ENCODE assay signal across 21 cellular contexts in genomic region chr17:18877104-18877503, GRCh38. TPM values are rescaled to one million over a fixed set of nuclear protein-coding genes. Genes with fewer than 3 reads are reported as not detected.
DNase-seq lines count a peak whose midpoint lies in the region; ATAC-seq and TF ChIP-seq lines count a peak whose summit lies in the region.
"Had no signal": no experiment of that assay in that cellular context is flagged by ENCODE, and none has a peak within 500 bp of the region (broad histone marks: within the 10 kb centered on the region; RNA-seq: fewer than 3 reads in every experiment).

No MANE protein-coding gene starts in this region.

- peaks cover 15% of the 10 kb centered on the region for H3K4me1 Mint-ChIP-seq in Caco-2 (ENCODE audit: low read depth, unreplicated experiment)
- H3K4me1 Mint-ChIP-seq in memory B cell: no peaks in the 10 kb centered on the region
- H3K4me1 Mint-ChIP-seq: H9 had no signal

- intact Hi-C loops in Caco-2 (cut with micrococcal nuclease; ENCODE audit: unreplicated experiment): no loop called here
- intact Hi-C loops in posterior vena cava (cut with DNase I): no loop called here
- intact Hi-C loops in spleen (cut with DNase I; ENCODE audit: low total_unique reads): no loop called here

- no peaks in the 10 kb centered on the region for H3K27me3 ChIP-seq in Caco-2 (replicated peaks; ENCODE audit: control insufficient read depth, insufficient read depth, low read length)
- H3K27me3 ChIP-seq in spleen (replicated peaks in 1 of 7): no peaks in the 10 kb centered on the region
- H3K27me3 ChIP-seq: BE2C, sigmoid colon, testis had no signal

- no peak overlapping the region for H3K27ac ChIP-seq in spleen
- H3K27ac ChIP-seq: sigmoid colon, testis, WERI-Rb-1 had no signal

- no peak for ATAC-seq in memory B cell (ENCODE audit: low read depth)
- no peak for ATAC-seq in GM21526 (IDR thresholded peaks at IDR 0.05; ENCODE audit: low FRiP score, unreplicated experiment)
- ATAC-seq in HG03097 (IDR thresholded peaks at IDR 0.05; ENCODE audit: low FRiP score, unreplicated experiment): no peak
- ATAC-seq: Right ventricle myocardium inferior had no signal

- H3K36me3 Mint-ChIP-seq in Caco-2 (ENCODE audit: insufficient read depth, unreplicated experiment): peaks cover 63% of the 10 kb centered on the region
- peaks cover 19% of the 10 kb centered on the region for H3K36me3 Mint-ChIP-seq in memory B cell

- H3K9me3 Mint-ChIP-seq in Caco-2 (ENCODE audit: unreplicated experiment): no peaks in the 10 kb centered on the region
- H3K9me3 Mint-ChIP-seq in memory B cell: no peaks in the 10 kb centered on the region
- H3K9me3 Mint-ChIP-seq: activated T-helper 1 cell treated with anti-CD3 and anti-CD28 coated beads, Interleukin-12 subunit alpha, Interleukin-12 subunit beta, Interleukin-2, Interleukin-4 antibody, amounts not matched to agents 30 ng/mL and 10 ng/mL and 1 ng/mL, durations not matched to agents 14 hours and 24 hours and 36 hours; H9 had no signal

- TF ChIP-seq CTCF in Caco-2 (IDR thresholded peaks at IDR 0.05; ENCODE audit: insufficient read depth in 1 of 2, low read depth in 1 of 2, low read length in 1 of 2, severe bottlenecking in 1 of 2, unreplicated experiment in 1 of 2): no peak
- TF ChIP-seq CTCF in spleen (IDR thresholded peaks at IDR 0.05 in 8 of 11, conservative IDR thresholded peaks at IDR 0.05 in 3 of 11): no peak

- TF ChIP-seq POLR2A in spleen (IDR thresholded peaks at IDR 0.05): no peak

- DNase-seq in Caco-2: peak in 1 of 2 experiments; percentile 13
- DNase-seq in HT1080 (ENCODE audit: low read depth): peak; percentile 40
- DNase-seq in astrocyte of the hippocampus (ENCODE audit: low read depth, low spot score): peak; percentile 65
- no peak for DNase-seq in memory B cell (ENCODE audit: low spot score in 2 of 2)
- no peak for DNase-seq in posterior vena cava (ENCODE audit: low spot score)
- no peak for DNase-seq in spleen
- DNase-seq: activated CD8-positive, alpha-beta memory T cell treated with anti-CD3 and anti-CD28 coated beads for 24 hours; BE2C; caudate nucleus; H9; NCI-H1694; NCI-H446; sigmoid colon; stimulated activated CD4-positive, alpha-beta T cell treated with anti-CD3 and anti-CD28 coated beads, Interleukin-4, amount 100 ng/mL, for 1 hour; T-helper 1 cell; testis; WERI-Rb-1 had no signal

- H3K36me3 ChIP-seq in Caco-2 (ENCODE audit: control insufficient read depth, insufficient read depth, low read length): peaks cover 4% of the 10 kb centered on the region
- peaks cover 5 to 100% (median 82%) of the 10 kb centered on the region in 6 donors for H3K36me3 ChIP-seq in spleen
- H3K36me3 ChIP-seq: BE2C had no signal

- H3K27ac Mint-ChIP-seq in Caco-2 (ENCODE audit: unreplicated experiment) (peak overlapping the region; percentile 27), memory B cell (peak overlapping the region; percentile 0)
- H3K27ac Mint-ChIP-seq: activated T-helper 1 cell treated with anti-CD3 and anti-CD28 coated beads, Interleukin-12 subunit alpha, Interleukin-12 subunit beta, Interleukin-2, Interleukin-4 antibody, amounts not matched to agents 30 ng/mL and 10 ng/mL and 1 ng/mL, durations not matched to agents 14 hours and 24 hours and 36 hours; H9 had no signal

- H3K4me3 Mint-ChIP-seq in Caco-2 (ENCODE audit: unreplicated experiment) (no peak overlapping the region), memory B cell (no peak overlapping the region)
- H3K4me3 Mint-ChIP-seq: activated T-helper 1 cell treated with anti-CD3 and anti-CD28 coated beads, Interleukin-12 subunit alpha, Interleukin-12 subunit beta, Interleukin-2, Interleukin-4 antibody, amounts not matched to agents 30 ng/mL and 10 ng/mL and 1 ng/mL, durations not matched to agents 14 hours and 24 hours and 36 hours; H9 had no signal

- H3K4me1 ChIP-seq in Caco-2 (peaks cover 19% of the 10 kb centered on the region), spleen (no peaks in the 10 kb centered on the region)
- H3K4me1 ChIP-seq: BE2C, sigmoid colon, testis had no signal

- CTCF ChIA-PET in Caco-2 (lab: Charles Lee): no interaction called here

- H3K4me3 ChIP-seq in Caco-2 (ENCODE audit: low read depth, low read length): no peak overlapping the region
- H3K4me3 ChIP-seq in spleen: no peak overlapping the region
- H3K4me3 ChIP-seq: sigmoid colon, testis had no signal

- 95 to 99% (median 96%) methylated on average over 6 of the region's 6 CpGs for WGBS in spleen, 5 donors

- no peaks in the 10 kb centered on the region for H3K9me3 ChIP-seq in Caco-2
- no peaks in the 10 kb centered on the region for H3K9me3 ChIP-seq in spleen
- H3K9me3 ChIP-seq: BE2C, sigmoid colon, testis had no signal

- POLR2A ChIA-PET in Caco-2 (lab: Charles Lee): no interaction called here

- H3K27me3 Mint-ChIP-seq in Caco-2 (ENCODE audit: insufficient read depth, unreplicated experiment) (no peaks in the 10 kb centered on the region), memory B cell (no peaks in the 10 kb centered on the region)

- BruUV-seq in Caco-2 (replicated peaks; lab: Mats Ljungman, UMichigan): no TSS peak

RNA-seq across cellular contexts. Expression of gene PRPSAP2, which starts 19.2 kb away (rescaled TPM):
- 45.8 and 49.0 TPM in 2 replicates for total RNA-seq in Caco-2 (2022)
- 34.4 and 49.2 TPM in 2 replicates for total RNA-seq in HT1080 (2014; rRNA removed; shearing (Covaris generic))
- polyA plus RNA-seq in HT1080 (2015; cell fraction: cytosol; rRNA removed): 36.2 and 39.2 TPM in 2 replicates
- polyA plus RNA-seq in HT1080 (2015; cell fraction: nucleus; rRNA removed): 34.5 and 40.9 TPM in 2 replicates
- total RNA-seq in posterior vena cava: 10 to 100 TPM; 21.1 to 21.5 TPM
- total RNA-seq in spleen: 10 to 100 TPM; 27.5 to 44.8 (median 32.1) TPM
- polyA plus RNA-seq in spleen: 10 to 100 TPM; 26.3 to 31.4 (median 27.1) TPM

Comparison
In these comparisons a context has a peak if more than half of its experiments do, and no peak if none do; other contexts are left out.
1. DNase-seq: peak in HT1080 (single experiment) and astrocyte of the hippocampus (single experiment); none in memory B cell (0 of 2), posterior vena cava (single experiment) and spleen (single experiment).